ENCODE assay signal across 22 cellular contexts in the genomic region with DNA sequence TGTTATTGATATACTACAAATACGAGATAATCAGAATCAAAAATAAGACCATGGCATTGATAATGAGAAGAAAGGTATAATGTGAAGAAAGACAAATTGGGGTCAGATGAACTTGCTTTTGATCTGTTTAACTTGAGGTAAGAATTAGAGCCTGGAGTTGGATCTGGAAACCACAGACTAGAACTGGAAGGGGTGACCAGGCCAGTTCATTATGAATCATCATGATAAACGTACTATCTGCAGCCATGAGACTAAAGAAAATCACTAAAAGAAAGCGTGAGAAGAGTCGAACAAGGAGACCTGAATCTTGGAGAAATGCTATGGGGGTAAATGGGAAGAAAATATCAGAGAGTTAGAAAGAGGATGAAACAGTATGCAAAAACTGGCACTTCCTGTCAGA.
DNase-seq lines count a peak whose midpoint lies in the region; ATAC-seq and TF ChIP-seq lines count a peak whose summit lies in the region.
"Had no signal": no experiment of that assay in that cellular context is flagged by ENCODE, and none has a peak within 500 bp of the region (broad histone marks: within the 10 kb centered on the region; RNA-seq: fewer than 3 reads in every experiment).

No MANE protein-coding gene starts in this region.

- H3K4me3 ChIP-seq in foreskin fibroblast (ENCODE audit: low read depth in 1 of 2, low read length in 2 of 2), result no peak overlapping the region
- H3K4me3 ChIP-seq: A549; BLaER1 treated with 17β-estradiol and CSF1 and Interleukin-3, amounts not matched to agents 10 nM and 100 nM; coronary artery; hepatocyte; right atrium auricular region had no signal

- ATAC-seq in left colon, result no peak
- no peak for ATAC-seq in left lobe of liver
- ATAC-seq: A549; activated T-cell treated with anti-CD3 and anti-CD28 coated beads, Interleukin-2, amount 50 U/mL, for 72 hours had no signal

- no peak for TF ChIP-seq CTCF in foreskin fibroblast (IDR thresholded peaks at IDR 0.05; ENCODE audit: low read depth, low read length)

- intact Hi-C loops in left colon (cut with DNase I, micrococcal nuclease), result no loop called here
- intact Hi-C loops in posterior cingulate gyrus (cut with DNase I), result no loop called here

- peak; percentile 12 for DNase-seq in AG08395 (ENCODE audit: low spot score)
- DNase-seq in HT1080 (ENCODE audit: low read depth), result peak; percentile 55
- peak; percentile 31 for DNase-seq in astrocyte of the hippocampus (ENCODE audit: low read depth, low spot score)
- DNase-seq in foreskin fibroblast, result peak; percentile 42 to 69
- DNase-seq in left colon, result no peak
- no peak for DNase-seq in posterior cingulate gyrus
- no peak for DNase-seq in NK-92 (lab: John Stamatoyannopoulos, UW; ENCODE audit: unreplicated experiment)
- DNase-seq in left lobe of liver (ENCODE audit: low spot score), result no peak
- DNase-seq: activated naive CD4-positive, alpha-beta T cell treated with anti-CD3 and anti-CD28 coated beads, Interleukin-2, amount 50 U/mL, for 16 hours; activated T-cell treated with anti-CD3 and anti-CD28 coated beads, Interleukin-2, amount 50 U/mL, for 72 hours; aorta; endodermal cell; Karpas-422; NCI-H1092 treated with DMSO at 0.1 percent for 48 hours; NCI-H2081; Right ventricle myocardium superior; stimulated activated CD4-positive, alpha-beta T cell treated with anti-CD3 and anti-CD28 coated beads, Interleukin-15, amount 100 ng/mL, for 24 hours had no signal

Comparison
In these comparisons a context has a peak if more than half of its experiments do, and no peak if none do; other contexts are left out.
1. DNase-seq: peak in AG08395 (single experiment), HT1080 (single experiment), astrocyte of the hippocampus (single experiment) and foreskin fibroblast (2 of 2); none in left colon (0 of 2), posterior cingulate gyrus (0 of 10), NK-92 (single experiment) and left lobe of liver (single experiment).